ENCODE assay signal across 9 cellular contexts in the genomic region with DNA sequence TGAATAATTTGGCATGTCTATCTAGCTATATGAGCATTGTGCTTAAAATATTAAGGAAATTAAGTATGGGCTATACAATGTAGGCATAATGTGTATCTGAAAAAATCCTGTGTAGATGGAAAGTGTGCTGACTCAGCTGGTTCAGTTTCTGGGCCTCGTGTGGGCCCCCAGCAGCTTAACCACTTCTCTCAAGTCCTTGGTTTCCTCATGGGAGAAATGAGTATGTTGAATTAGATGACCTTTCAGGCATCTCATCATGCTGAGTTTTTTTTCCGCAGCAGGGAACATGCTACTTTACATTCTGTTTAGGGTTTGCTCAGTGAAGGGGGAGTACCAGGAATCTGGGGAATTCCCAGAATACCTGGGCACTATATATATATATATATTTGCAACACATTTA. TPM values are rescaled to one million over a fixed set of nuclear protein-coding genes. Genes with fewer than 3 reads are reported as not detected.
DNase-seq lines count a peak whose midpoint lies in the region; ATAC-seq and TF ChIP-seq lines count a peak whose summit lies in the region.
"Had no signal": no experiment of that assay in that cellular context is flagged by ENCODE, and none has a peak within 500 bp of the region (broad histone marks: within the 10 kb centered on the region; RNA-seq: fewer than 3 reads in every experiment).

No MANE protein-coding gene starts in this region.

- peak; percentile 66 for ATAC-seq in GM21529 (IDR thresholded peaks at IDR 0.05; ENCODE audit: unreplicated experiment)
- ATAC-seq in mucosa of descending colon: no peak

- peaks cover under 1% of the 10 kb centered on the region for H3K9me3 ChIP-seq in KOPT-K1 (ENCODE audit: insufficient read depth, low read length, poor library complexity, severe bottlenecking)
- H3K9me3 ChIP-seq in suprapubic skin: no peaks in the 10 kb centered on the region
- no peaks in the 10 kb centered on the region for H3K9me3 ChIP-seq in mucosa of descending colon

- H3K4me3 ChIP-seq in choroid plexus epithelial cell (ENCODE audit: low read depth, low read length) (no peak overlapping the region), suprapubic skin (no peak overlapping the region), mucosa of descending colon (no peak overlapping the region)

- TF ChIP-seq POLR2A in suprapubic skin (IDR thresholded peaks at IDR 0.05): no peak

- in situ Hi-C loops in GM13976 (cut with MboI; ENCODE audit: low sequenced_read_pairs, unreplicated experiment): no loop called here

- intact Hi-C loops in mucosa of descending colon (cut with DNase I, micrococcal nuclease): no loop called here

- no peaks in the 10 kb centered on the region for H3K27me3 ChIP-seq in suprapubic skin

- DNase-seq in GM13976 (ENCODE audit: low spot score) (peak; percentile 48), choroid plexus epithelial cell (ENCODE audit: low read depth) (peak; percentile 49), NCI-H1694 (lab: John Stamatoyannopoulos, UW) (no peak), suprapubic skin (ENCODE audit: low spot score in 2 of 2) (no peak), iPS-NIHi7 (ENCODE audit: extremely low spot score) (no peak), mucosa of descending colon (no peak)

- H3K27ac ChIP-seq in KOPT-K1 (ENCODE audit: low read depth, low read length, poor library complexity, severe bottlenecking) (peak overlapping the region; percentile 20), suprapubic skin (no peak overlapping the region)

- TF ChIP-seq CTCF in GM13976 (IDR thresholded peaks at IDR 0.05; ENCODE audit: borderline replicate concordance, control extremely low read depth, extremely low read depth, insufficient read depth, missing control alignments) (no peak), choroid plexus epithelial cell (conservative IDR thresholded peaks at IDR 0.05; ENCODE audit: low read depth, low read length) (no peak), suprapubic skin (IDR thresholded peaks at IDR 0.05) (no peak), mucosa of descending colon (IDR thresholded peaks at IDR 0.05) (no peak)

- no peaks in the 10 kb centered on the region for H3K4me1 ChIP-seq in suprapubic skin
- H3K4me1 ChIP-seq in mucosa of descending colon (ENCODE audit: low read depth): no peaks in the 10 kb centered on the region

- H3K36me3 ChIP-seq in KOPT-K1 (ENCODE audit: insufficient read depth, low read length) (peaks cover 81% of the 10 kb centered on the region), suprapubic skin (no peaks in the 10 kb centered on the region), mucosa of descending colon (ENCODE audit: low read depth) (no peaks in the 10 kb centered on the region)

- TF ChIP-seq EP300 in suprapubic skin (IDR thresholded peaks at IDR 0.05): no peak

- 44% methylated on average over 2 of the region's 2 CpGs for WGBS in suprapubic skin

RNA-seq across cellular contexts. Expression of a gene that starts 30.5 kb away (rescaled TPM):
- total RNA-seq in suprapubic skin (1 to 10 TPM in 3 of 4 donors, under 1 TPM in 1; 0.91 to 3.5 (median 1.5) TPM), mucosa of descending colon (1 to 10 TPM; 1.9 to 5.8 (median 2.8) TPM)
- total RNA-seq: fibroblast of lung had no signal

Comparison
In these comparisons a context has a peak if more than half of its experiments do, and no peak if none do; other contexts are left out.
1. DNase-seq: peak in GM13976 (single experiment) and choroid plexus epithelial cell (single experiment); none in NCI-H1694 (single experiment), suprapubic skin (0 of 2), iPS-NIHi7 (single experiment) and mucosa of descending colon (0 of 3).